In the genomic region with DNA sequence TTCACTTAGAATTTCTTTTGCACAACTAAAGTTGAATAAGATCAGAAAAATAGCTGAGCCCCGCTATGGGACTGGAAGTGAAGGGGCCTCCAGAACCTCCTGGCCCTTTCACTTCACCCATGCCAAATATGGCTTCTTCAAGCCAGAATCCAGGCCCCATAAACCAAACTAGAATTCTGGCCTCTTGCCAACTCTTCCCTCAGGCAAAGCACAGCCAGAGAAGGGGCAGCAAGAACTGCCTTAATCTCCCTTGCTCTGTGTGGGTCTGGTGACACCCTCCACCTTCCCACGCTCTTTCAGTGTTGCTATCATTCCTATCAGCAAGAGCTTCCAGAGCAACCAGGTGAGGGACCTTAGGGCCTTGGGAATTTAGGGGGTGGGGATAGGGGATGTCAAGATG, we compare ENCODE assay signal across 13 cellular contexts. TPM values are rescaled to one million over a fixed set of nuclear protein-coding genes. Genes with fewer than 3 reads are reported as not detected.
A peak's percentile ranks its signal among the peaks of the same experiment; 100 is the strongest.
DNase-seq lines count a peak whose midpoint lies in the region; ATAC-seq, FAIRE-seq and TF ChIP-seq lines count a peak whose summit lies in the region.
"Had no signal": no experiment of that assay in that cellular context is flagged by ENCODE, and none has a peak within 500 bp of the region (broad histone marks: within the 10 kb centered on the region; RNA-seq: fewer than 3 reads in every experiment).

No MANE protein-coding gene starts in this region.

- no peak overlapping the region for H4K8ac ChIP-seq in H1 (ENCODE audit: extremely low read depth, insufficient read depth, low read length)

- no peaks in the 10 kb centered on the region for H3K27me3 Mint-ChIP-seq in osteocyte (ENCODE audit: unreplicated experiment)

- H3K14ac ChIP-seq in H1 (ENCODE audit: insufficient read length): no peak overlapping the region

- H3K79me2 ChIP-seq in H1 (ENCODE audit: control insufficient read depth in 1 of 2, insufficient read depth in 2 of 2, low read length in 2 of 2): peaks cover 2 to 14% of the 10 kb centered on the region in 2 experiments

- H2BK15ac ChIP-seq in H1 (ENCODE audit: low read length): no peak overlapping the region

- no peak overlapping the region for H4K5ac ChIP-seq in H1 (ENCODE audit: insufficient read length, low read depth, low read length)

- no peak overlapping the region for H3K18ac ChIP-seq in H1 (ENCODE audit: extremely low read depth, low read length)

- no peak overlapping the region for H3K56ac ChIP-seq in H1 (replicated peaks; ENCODE audit: insufficient read length, low read depth, low read length)

- H3K4me1 Mint-ChIP-seq in osteocyte (ENCODE audit: unreplicated experiment): peaks cover 45% of the 10 kb centered on the region

- FAIRE-seq in H1 (lab: Jason Lieb, UNC): no peak
- FAIRE-seq: GM18507, small intestine had no signal

- H3K36me3 ChIP-seq in H1 (ENCODE audit: control insufficient read depth in 2 of 4, insufficient read depth in 4 of 4, low read length in 3 of 4): 0 out of 8 replicates have a peak, but pooled peaks cover 0 to 2% (median 0%) of the 10 kb centered on the region in 4 experiments

- H3K23me2 ChIP-seq in H1 (ENCODE audit: low read depth, low read length): peaks cover 33% of the 10 kb centered on the region

- no peaks in the 10 kb centered on the region for H3K9me3 ChIP-seq in H1 (ENCODE audit: insufficient read depth in 2 of 2, low read depth in 1 of 2, low read length in 1 of 2)

- H3K4me3 Mint-ChIP-seq in osteocyte (ENCODE audit: unreplicated experiment): no peak overlapping the region

- H2BK20ac ChIP-seq in H1 (ENCODE audit: low read length): no peak overlapping the region

- no peak overlapping the region for H4K91ac ChIP-seq in H1 (replicated peaks; ENCODE audit: insufficient read length, low read length)

- no peak overlapping the region for H3K4ac ChIP-seq in H1 (replicated peaks; ENCODE audit: insufficient read length, low read depth, low read length)

- peak overlapping the region; percentile 83 to 95; a peak in 2 of 4 replicates for H3K4me2 ChIP-seq in H1 (ENCODE audit: insufficient read depth in 1 of 2, low read depth in 2 of 2, low read length in 2 of 2)

- POLR2A ChIA-PET in H1 (lab: Charles Lee; ENCODE audit: partially characterized antibody): interaction anchor here (0.6 to 3.4 kb wide), 8 partner anchors 11 to 591 kb away, joined by 3 to 11 read pairs (median 4); a partner anchor contains a TSS

- no peak overlapping the region for H3K27ac ChIP-seq in H1 (ENCODE audit: low read depth, low read length)

- CTCF ChIA-PET in H1 (lab: Charles Lee; ENCODE audit: partially characterized antibody): interaction anchor here (0.6 to 1.8 kb wide), 10 partner anchors 10 to 196 kb away, joined by 3 to 10 read pairs (median 3); no protein-coding TSS in a partner anchor

- TF ChIP-seq CTCF in H1 (IDR thresholded peaks at IDR 0.05; ENCODE audit: control extremely low read depth in 1 of 3, insufficient read depth in 1 of 3, low read depth in 1 of 3, low read length in 3 of 3) (no peak), osteocyte (IDR thresholded peaks at IDR 0.05) (no peak)

- no peak overlapping the region for H2AK5ac ChIP-seq in H1 (ENCODE audit: low read depth, low read length)

- no peak for ATAC-seq in HG02884 (IDR thresholded peaks at IDR 0.05; ENCODE audit: unreplicated experiment)

- H2BK120ac ChIP-seq in H1 (replicated peaks; ENCODE audit: low read depth, low read length): no peak overlapping the region

- peaks cover 16 to 33% (median 24%) of the 10 kb centered on the region in 4 experiments for H3K4me1 ChIP-seq in H1 (replicated peaks in 1 of 4; ENCODE audit: control insufficient read depth in 3 of 4, insufficient read depth in 4 of 4, low read length in 3 of 4)

- no peak overlapping the region for H3K9ac ChIP-seq in H1 (replicated peaks in 1 of 4; ENCODE audit: extremely low read depth in 1 of 4, low read depth in 3 of 4, low read length in 3 of 4)

- peak overlapping the region; percentile 79 for H3K27ac Mint-ChIP-seq in osteocyte (ENCODE audit: unreplicated experiment)

- 72% methylated on average over 2 of the region's 2 CpGs; no CpG with 5 or more reads in 1 of the 2 experiments for WGBS in H1 (ENCODE audit: extremely low coverage in 1 of 2, insufficient coverage in 1 of 2, insufficient read length in 1 of 2, insufficient replicate concordance in 2 of 2, low coverage in 1 of 2, low lambda C conversion rate in 2 of 2, missing lambda C conversion rate in 1 of 2), 2 experiments

- H2BK5ac ChIP-seq in H1 (ENCODE audit: low read depth, low read length): no peak overlapping the region

- peaks cover 38% of the 10 kb centered on the region for H3K36me3 Mint-ChIP-seq in osteocyte (ENCODE audit: unreplicated experiment)

- TF ChIP-seq POLR2A in H1 (IDR thresholded peaks at IDR 0.05; ENCODE audit: control extremely low read depth in 1 of 2, low read depth in 2 of 2, low read length in 2 of 2): no peak

- peaks cover 7% of the 10 kb centered on the region; the same call in 1 of the 2 replicates for H3K79me1 ChIP-seq in H1 (ENCODE audit: low read depth, low read length)

- H4K20me1 ChIP-seq in H1 (replicated peaks in 1 of 2; ENCODE audit: control insufficient read depth in 1 of 2, insufficient read depth in 2 of 2, low read length in 2 of 2): peaks cover 6 to 14% of the 10 kb centered on the region in 2 experiments

- peak; percentile 33 for DNase-seq in EL
- peak; percentile 7 for DNase-seq in NCI-H1105 treated with DMSO at 0.1 percent for 48 hours (lab: John Stamatoyannopoulos, UW)
- no peak for DNase-seq in H1 (ENCODE audit: low read depth in 1 of 2, low spot score in 2 of 2)
- no peak for DNase-seq in osteocyte (ENCODE audit: extremely low spot score, unreplicated experiment)
- no peak for DNase-seq in stimulated activated CD4-positive, alpha-beta T cell treated with anti-CD3 and anti-CD28 coated beads, Interleukin-1b, Interleukin-23, amount 100 ng/mL, for 48 hours
- DNase-seq in UCSD-AML1 (lab: John Stamatoyannopoulos, UW; ENCODE audit: unreplicated experiment): no peak
- DNase-seq in NCI-H146 (lab: John Stamatoyannopoulos, UW): no peak
- DNase-seq: Calu3, foreskin melanocyte, NCI-H774, small intestine had no signal

- no peak overlapping the region for H3K23ac ChIP-seq in H1 (ENCODE audit: insufficient read length)

- H2AFZ ChIP-seq in H1 (ENCODE audit: low read length): no peak overlapping the region

- no peak overlapping the region for H2BK12ac ChIP-seq in H1 (ENCODE audit: low read depth, low read length)

- no peak for TF ChIP-seq RAD21 in H1 (IDR thresholded peaks at IDR 0.05 in 1 of 2, conservative IDR thresholded peaks at IDR 0.05 in 1 of 2; ENCODE audit: low read depth in 2 of 2, low read length in 2 of 2)

- H3K4me3 ChIP-seq in H1 (ENCODE audit: extremely low read depth in 1 of 4, insufficient read depth in 2 of 4, low read depth in 3 of 4, low read length in 4 of 4): 0 out of 8 replicates have a peak overlapping the region, but pooled peaks of 1 of the 4 experiments have one; percentile 79

- no peaks in the 10 kb centered on the region for H3K9me3 Mint-ChIP-seq in osteocyte (ENCODE audit: unreplicated experiment)

- H3K27me3 ChIP-seq in H1 (replicated peaks in 1 of 4; ENCODE audit: control insufficient read depth in 3 of 4, extremely low read depth in 1 of 4, insufficient read depth in 3 of 4, low read length in 3 of 4): peaks cover 0 to 6% (median 2%) of the 10 kb centered on the region in 4 experiments; a peak in 3 of 7 replicates

- no peak for TF ChIP-seq EP300 in H1 (IDR thresholded peaks at IDR 0.05; ENCODE audit: borderline replicate concordance in 1 of 2, low read depth in 2 of 2, low read length in 2 of 2)

TF ChIP-seq in H1, 55 proteins besides CTCF, POLR2A, EP300 and RAD21:
- TF ChIP-seq GTF2F1 (IDR thresholded peaks at IDR 0.05; ENCODE audit: borderline replicate concordance, low read depth, low read length) (no peak), HDAC2 (IDR thresholded peaks at IDR 0.05; ENCODE audit: borderline replicate concordance in 1 of 2, low read depth in 2 of 2, low read length in 2 of 2) (no peak), CHD2 (IDR thresholded peaks at IDR 0.05; ENCODE audit: low read length) (no peak), NANOG (IDR thresholded peaks at IDR 0.05; ENCODE audit: insufficient read depth, low read depth, low read length, poor library complexity, severe bottlenecking) (no peak), HDAC6 (IDR thresholded peaks at IDR 0.05; ENCODE audit: low read depth, low read length) (no peak), RFX5 (IDR thresholded peaks at IDR 0.05; ENCODE audit: borderline replicate concordance, low read depth, low read length) (no peak), JUN (IDR thresholded peaks at IDR 0.05; ENCODE audit: low read depth, low read length) (no peak), SP2 (IDR thresholded peaks at IDR 0.05; ENCODE audit: low read length) (no peak), RBBP5 (IDR thresholded peaks at IDR 0.05; ENCODE audit: borderline replicate concordance, low read depth, low read length) (no peak), CREB1 (IDR thresholded peaks at IDR 0.05) (no peak)
- TF ChIP-seq, protein P1, sequence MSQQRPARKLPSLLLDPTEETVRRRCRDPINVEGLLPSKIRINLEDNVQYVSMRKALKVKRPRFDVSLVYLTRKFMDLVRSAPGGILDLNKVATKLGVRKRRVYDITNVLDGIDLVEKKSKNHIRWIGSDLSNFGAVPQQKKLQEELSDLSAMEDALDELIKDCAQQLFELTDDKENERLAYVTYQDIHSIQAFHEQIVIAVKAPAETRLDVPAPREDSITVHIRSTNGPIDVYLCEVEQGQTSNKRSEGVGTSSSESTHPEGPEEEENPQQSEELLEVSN (IDR thresholded peaks at IDR 0.05): no peak
- TF ChIP-seq, protein P2, sequence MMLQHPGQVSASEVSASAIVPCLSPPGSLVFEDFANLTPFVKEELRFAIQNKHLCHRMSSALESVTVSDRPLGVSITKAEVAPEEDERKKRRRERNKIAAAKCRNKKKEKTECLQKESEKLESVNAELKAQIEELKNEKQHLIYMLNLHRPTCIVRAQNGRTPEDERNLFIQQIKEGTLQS (IDR thresholded peaks at IDR 0.05; ENCODE audit: insufficient read depth, low read depth, low read length): no peak
TF ChIP-seq in H1: peak in this region for 0.

RNA-seq across cellular contexts. Expression of a gene that starts 3.1 kb away (rescaled TPM):
- total RNA-seq in H1 (2021; fragmentation: NEBNext Ultra II Directional; extraction: Animal tissue kit (Norgen Biotek cat#: 25700)): 52.7 and 55.1 TPM in 2 replicates
- 15.8 and 23.3 TPM in 2 replicates for polyA plus RNA-seq in H1 (2011; rRNA removed)
- 23.1 TPM for polyA plus RNA-seq in H1 (2011; cell fraction: cytosol; rRNA removed)
- 16.1 TPM for polyA plus RNA-seq in H1 (2011; cell fraction: nucleus; rRNA removed)
- 44.2 to 49.8 TPM (median 48.1 TPM) in 4 replicates for polyA plus RNA-seq in H1 (2012, experiment 1 of 2)
- polyA plus RNA-seq in H1 (2012, experiment 2 of 2): 34.1 TPM
- polyA plus RNA-seq in H1 (2013, experiment 1 of 2): 29.7 TPM
- 29.0 TPM for polyA plus RNA-seq in H1 (2013, experiment 2 of 2)
- 10.0 and 14.9 TPM in 2 replicates for polyA minus RNA-seq in H1 (2011; rRNA and poly(A)+ RNA removed)
- 14.5 TPM for polyA minus RNA-seq in H1 (2011; cell fraction: cytosol; rRNA and poly(A)+ RNA removed)
- 12.4 TPM for polyA minus RNA-seq in H1 (2011; cell fraction: nucleus; rRNA and poly(A)+ RNA removed)
- total RNA-seq in osteocyte: 81.4 and 81.8 TPM in 2 replicates

Comparison
In these comparisons a context has a peak if more than half of its experiments do, and no peak if none do; other contexts are left out.
1. DNase-seq: peak in EL (single experiment) and NCI-H1105 treated with DMSO at 0.1 percent for 48 hours (single experiment); none in H1 (0 of 2), osteocyte (single experiment), stimulated activated CD4-positive, alpha-beta T cell treated with anti-CD3 and anti-CD28 coated beads, Interleukin-1b, Interleukin-23, amount 100 ng/mL, for 48 hours (single experiment), UCSD-AML1 (single experiment) and NCI-H146 (single experiment).